In genomic region chr2:44758591-44758990, GRCh38 we compare ENCODE assay signal across 28 cellular contexts.
"Had no signal": no experiment of that assay in that cellular context is flagged by ENCODE, and none has a peak within 500 bp of the region (broad histone marks: within the 10 kb centered on the region; RNA-seq: fewer than 3 reads in every experiment).

No MANE protein-coding gene starts in this region.

- H3K36me3 ChIP-seq: ascending aorta, breast epithelium, cardiac muscle cell, colonic mucosa, gastrocnemius medialis, heart right ventricle had no signal

- DNase-seq: activated CD4-positive, alpha-beta memory T cell treated with anti-CD3 and anti-CD28 coated beads for 36 hours; activated CD4-positive, alpha-beta T cell treated with anti-CD3 and anti-CD28 coated beads for 36 hours; activated CD4-positive, alpha-beta T cell treated with anti-CD3 and anti-CD28 coated beads, Interleukin-2, amount 10 ng/mL, durations not matched to agents 24 days and 14 days; activated CD4-positive, CD25-positive, alpha-beta regulatory T cell; activated CD4-positive, CD25-positive, alpha-beta regulatory T cell treated with anti-CD3 and anti-CD28 coated beads, Interleukin-2, amount 50 U/mL, for 72 hours; activated CD8-positive, alpha-beta memory T cell treated with anti-CD3 and anti-CD28 coated beads, Interleukin-2, amount 10 ng/mL, durations not matched to agents 7 days and 5 days; activated CD8-positive, alpha-beta memory T cell treated with anti-CD3 and anti-CD28 coated beads, Interleukin-2, amount 50 U/mL, for 4 hours; activated CD8-positive, alpha-beta T cell treated with anti-CD3 and anti-CD28 coated beads, Interleukin-2, amount 10 ng/mL, durations not matched to agents 7 days and 5 days; activated gamma-delta T cell; activated naive CD4-positive, alpha-beta T cell; activated naive CD4-positive, alpha-beta T cell treated with anti-CD3 and anti-CD28 coated beads, Interleukin-2, amount 10 ng/mL, durations not matched to agents 7 days and 5 days; activated naive CD8-positive, alpha-beta T cell treated with anti-CD3 and anti-CD28 coated beads, Interleukin-2, amount 10 ng/mL, durations not matched to agents 7 days and 5 days; activated T-cell treated with anti-CD3 and anti-CD28 coated beads, Interleukin-2, amount 50 U/mL, for 24 hours; activated T-cell treated with anti-CD3 and anti-CD28 coated beads, Interleukin-2, amount 50 U/mL, for 72 hours; central memory CD4-positive, alpha-beta T cell; cerebellar nuclear complex; colonic mucosa; effector memory CD4-positive, alpha-beta T cell; endodermal cell; foreskin keratinocyte; gastrocnemius medialis; heart right ventricle; T-helper 1 cell; T-helper 17 cell; T1000 had no signal

- H3K4me3 ChIP-seq: ascending aorta, breast epithelium, cardiac muscle cell, colonic mucosa, gastrocnemius medialis, heart right ventricle had no signal

- H3K27me3 ChIP-seq: ascending aorta, breast epithelium, colonic mucosa, gastrocnemius medialis had no signal

- H3K9me3 ChIP-seq: ascending aorta, breast epithelium, colonic mucosa, gastrocnemius medialis, heart right ventricle had no signal

- H3K27ac ChIP-seq: ascending aorta, breast epithelium, cardiac muscle cell, colonic mucosa, foreskin keratinocyte, gastrocnemius medialis, heart right ventricle had no signal

- H3K4me1 ChIP-seq: ascending aorta, breast epithelium, colonic mucosa, foreskin keratinocyte, gastrocnemius medialis had no signal
